In the genomic region with DNA sequence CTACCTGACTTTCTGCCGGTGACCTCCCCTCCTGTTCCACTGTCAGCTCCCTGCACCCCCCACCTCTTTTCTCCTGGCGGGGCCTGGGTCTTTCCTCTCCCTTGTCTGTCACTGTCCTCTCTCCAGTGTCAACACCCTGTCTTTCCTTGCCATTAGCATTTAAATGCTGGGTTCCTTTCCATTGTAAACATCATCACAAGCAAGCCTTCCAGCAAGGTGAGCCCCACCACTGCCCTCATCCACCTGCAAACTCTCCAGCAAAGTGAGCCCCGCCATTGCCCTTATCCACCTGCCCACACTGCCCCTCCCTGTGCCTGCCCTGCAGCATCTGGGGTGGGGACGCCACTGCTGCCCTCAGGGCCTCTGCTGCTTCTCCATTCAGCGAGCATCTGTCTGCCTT, we compare ENCODE assay signal across 16 cellular contexts.
DNase-seq lines count a peak whose midpoint lies in the region; ATAC-seq and TF ChIP-seq lines count a peak whose summit lies in the region.
"Had no signal": no experiment of that assay in that cellular context is flagged by ENCODE, and none has a peak within 500 bp of the region (broad histone marks: within the 10 kb centered on the region; RNA-seq: fewer than 3 reads in every experiment).

No MANE protein-coding gene starts in this region.

- H3K27ac Mint-ChIP-seq in GM23338 (no peak overlapping the region), glutamatergic neuron (ENCODE audit: unreplicated experiment) (peak overlapping the region; percentile 8)
- H3K27ac Mint-ChIP-seq: B cell; CD4-positive, alpha-beta T cell had no signal

- H3K23ac ChIP-seq in neuronal stem cell (ENCODE audit: low read depth, low read length, poor library complexity), result no peak overlapping the region

- peaks cover 32% of the 10 kb centered on the region for H3K27me3 Mint-ChIP-seq in GM23338 (ENCODE audit: insufficient read depth, low read depth, poor library complexity)
- H3K27me3 Mint-ChIP-seq in glutamatergic neuron (ENCODE audit: unreplicated experiment), result peaks cover 22% of the 10 kb centered on the region

- no peak overlapping the region for H3K9ac ChIP-seq in neuronal stem cell (ENCODE audit: low read depth, low read length, poor library complexity)

- H3K36me3 Mint-ChIP-seq in GM23338 (ENCODE audit: low read depth) (no peaks in the 10 kb centered on the region), glutamatergic neuron (ENCODE audit: unreplicated experiment) (peaks cover 5% of the 10 kb centered on the region)

- H3K27me3 ChIP-seq in GM23338 (ENCODE audit: insufficient read depth) (no peaks in the 10 kb centered on the region), neuronal stem cell (ENCODE audit: control insufficient read depth in 3 of 3, insufficient read depth in 3 of 3, low read depth in 1 of 3, low read length in 3 of 3) (peaks cover 0 to 58% (median 0%) of the 10 kb centered on the region in 3 experiments)

- no peaks in the 10 kb centered on the region for H3K79me1 ChIP-seq in neuronal stem cell (ENCODE audit: low read depth, low read length)

- no peak overlapping the region for H2AK5ac ChIP-seq in neuronal stem cell (ENCODE audit: low read depth, low read length)

- H3K4me1 Mint-ChIP-seq in GM23338, result peaks cover 44% of the 10 kb centered on the region
- peaks cover 24% of the 10 kb centered on the region for H3K4me1 Mint-ChIP-seq in glutamatergic neuron (ENCODE audit: low read depth, unreplicated experiment)
- H3K4me1 Mint-ChIP-seq: B cell had no signal

- no CpG with 5 or more reads among the region's 5 CpGs for WGBS in neuronal stem cell (ENCODE audit: extremely low coverage in 2 of 2, insufficient read length in 2 of 2, insufficient replicate concordance in 1 of 2), 2 donors

- no peak overlapping the region for H3K14ac ChIP-seq in neuronal stem cell (ENCODE audit: low read length)

- DNase-seq in GM23338 (ENCODE audit: low spot score) (peak; percentile 36), NCI-H69 (lab: John Stamatoyannopoulos, UW) (peak; percentile 32), glutamatergic neuron (no peak), neuronal stem cell (ENCODE audit: low spot score) (no peak), midbrain (lab: John Stamatoyannopoulos, UW) (no peak)
- DNase-seq: C1 segment of cervical spinal cord; Calu3; CD4-positive, alpha-beta T cell; DMS 273 treated with DMSO at 0.1 percent for 48 hours; GOT3; IMR-90 had no signal

- no peaks in the 10 kb centered on the region for H3K36me3 ChIP-seq in GM23338 (ENCODE audit: insufficient read depth)
- no peaks in the 10 kb centered on the region for H3K36me3 ChIP-seq in neuronal stem cell (replicated peaks in 1 of 2; ENCODE audit: control insufficient read depth in 2 of 2, insufficient read depth in 2 of 2, low read length in 2 of 2)

- H4K20me1 ChIP-seq in GM23338 (replicated peaks; ENCODE audit: insufficient read depth), result no peaks in the 10 kb centered on the region

- no peak overlapping the region for H4K91ac ChIP-seq in neuronal stem cell (ENCODE audit: low read depth, low read length, poor library complexity)

- no peak for TF ChIP-seq CTCF in GM23338 (conservative IDR thresholded peaks at IDR 0.05; ENCODE audit: low read depth in 2 of 2)
- TF ChIP-seq CTCF in glutamatergic neuron (IDR thresholded peaks at IDR 0.05; ENCODE audit: partially characterized antibody, unreplicated experiment), result no peak

- no peak overlapping the region for H3K27ac ChIP-seq in GM23338 (ENCODE audit: low read depth)
- H3K27ac ChIP-seq in neuronal stem cell (replicated peaks; ENCODE audit: low read length), result no peak overlapping the region

- H2BK5ac ChIP-seq in neuronal stem cell (ENCODE audit: low read length), result no peak overlapping the region

- no peaks in the 10 kb centered on the region for H3K9me2 ChIP-seq in GM23338 (ENCODE audit: insufficient read depth)

- peaks cover 15% of the 10 kb centered on the region; the same call in 1 of the 2 replicates for H3K4me1 ChIP-seq in GM23338 (ENCODE audit: insufficient read depth)
- peaks cover 0 to 5% of the 10 kb centered on the region in 2 donors for H3K4me1 ChIP-seq in neuronal stem cell (ENCODE audit: control insufficient read depth in 2 of 2, insufficient read depth in 1 of 2, low read depth in 1 of 2, low read length in 2 of 2)

- peak overlapping the region; percentile 3 for H3K18ac ChIP-seq in neuronal stem cell (ENCODE audit: low read length)

- H2AFZ ChIP-seq in GM23338 (no peak overlapping the region), neuronal stem cell (ENCODE audit: low read length) (no peak overlapping the region)

- no peaks in the 10 kb centered on the region for H3F3A ChIP-seq in GM23338 (replicated peaks; ENCODE audit: low read depth)

- H2BK120ac ChIP-seq in neuronal stem cell (ENCODE audit: low read depth, low read length), result no peak overlapping the region

- H3K9me3 ChIP-seq in neuronal stem cell (replicated peaks in 1 of 2; ENCODE audit: control insufficient read depth in 2 of 2, insufficient read depth in 1 of 2, low read depth in 1 of 2, low read length in 2 of 2), result no peaks in the 10 kb centered on the region

- ATAC-seq in GM23338 (peak; percentile 68), HG03280 (IDR thresholded peaks at IDR 0.05; ENCODE audit: unreplicated experiment) (no peak), HG03045 (IDR thresholded peaks at IDR 0.05; ENCODE audit: unreplicated experiment) (no peak)
- ATAC-seq: GM12878, HCT116 had no signal

- H3K4me3 ChIP-seq in GM23338 (no peak overlapping the region), neuronal stem cell (ENCODE audit: low read length in 2 of 2) (no peak overlapping the region)
- H3K4me3 ChIP-seq: GM12878 had no signal

- H3K9me3 Mint-ChIP-seq in GM23338, result no peaks in the 10 kb centered on the region
- H3K9me3 Mint-ChIP-seq in glutamatergic neuron (ENCODE audit: unreplicated experiment), result peaks cover 28% of the 10 kb centered on the region
- H3K9me3 Mint-ChIP-seq: CD4-positive, alpha-beta T cell had no signal

- H3K79me2 ChIP-seq in GM23338 (replicated peaks; ENCODE audit: insufficient read depth), result no peaks in the 10 kb centered on the region

- no peak overlapping the region for H3K4ac ChIP-seq in neuronal stem cell (ENCODE audit: low read length)

- peak overlapping the region; percentile 32; the same call in 1 of the 2 replicates for H3K4me2 ChIP-seq in GM23338
- H3K4me2 ChIP-seq in neuronal stem cell (ENCODE audit: insufficient read depth, low read length, poor library complexity, severe bottlenecking), result no peak overlapping the region

- no peak overlapping the region for H2BK15ac ChIP-seq in neuronal stem cell (ENCODE audit: low read length)

- H3K4me3 Mint-ChIP-seq in GM23338, result no peak overlapping the region
- H3K4me3 Mint-ChIP-seq in glutamatergic neuron (ENCODE audit: unreplicated experiment), result no peak overlapping the region
- H3K4me3 Mint-ChIP-seq: B cell; CD4-positive, alpha-beta T cell had no signal

- H2BK12ac ChIP-seq in neuronal stem cell (ENCODE audit: low read length), result no peak overlapping the region

- H4K8ac ChIP-seq in neuronal stem cell (ENCODE audit: low read depth, low read length), result no peak overlapping the region

Comparison
In these comparisons a context has a peak if more than half of its experiments do, and no peak if none do; other contexts are left out.
1. DNase-seq: peak in GM23338 (single experiment) and NCI-H69 (single experiment); none in glutamatergic neuron (single experiment), neuronal stem cell (single experiment) and midbrain (single experiment).